1 cellular context compared by ENCODE assay signal in the genomic region with DNA sequence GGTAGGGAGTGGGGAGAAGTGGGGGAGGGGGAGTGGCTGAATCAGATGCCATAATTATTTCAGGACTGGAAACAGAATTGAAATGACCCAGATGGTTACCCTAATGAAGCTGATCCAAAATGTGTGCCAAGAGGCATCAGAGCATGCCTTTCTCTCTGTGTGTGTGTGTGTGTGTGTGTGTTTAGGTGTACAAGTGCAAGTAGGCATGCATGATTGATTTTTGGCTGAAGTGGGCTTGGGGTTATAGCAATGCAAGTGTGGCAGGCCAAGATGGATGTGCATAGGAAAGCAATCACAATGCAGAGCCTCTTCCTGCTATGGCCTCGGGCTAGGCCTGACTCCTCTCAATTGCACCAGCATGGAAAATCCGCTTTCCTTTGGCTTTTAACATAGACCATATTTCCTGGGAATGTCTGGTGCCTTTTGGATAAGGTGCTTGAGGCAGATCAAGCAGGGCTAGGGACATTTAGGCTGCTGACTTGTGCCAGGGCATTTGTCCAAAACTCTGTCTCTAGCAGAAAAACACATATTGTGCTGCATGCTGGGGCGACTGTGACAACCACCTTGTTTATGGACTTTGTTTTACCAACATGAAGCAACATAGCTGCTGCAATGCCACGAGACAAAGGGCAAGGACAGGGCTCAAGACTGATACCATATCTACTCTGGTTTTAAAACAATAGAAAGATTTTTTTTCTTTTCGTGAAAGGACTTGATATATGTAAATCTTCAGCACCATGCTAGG.
A peak's percentile ranks its signal among the peaks of the same experiment; 100 is the strongest.
TF ChIP-seq lines count a peak whose summit lies in the region.

No MANE protein-coding gene starts in this region.

TF ChIP-seq in HepG2, 621 proteins besides CTCF, POLR2A, EP300 and RAD21 (continued from another document):
- TF ChIP-seq, protein P1, sequence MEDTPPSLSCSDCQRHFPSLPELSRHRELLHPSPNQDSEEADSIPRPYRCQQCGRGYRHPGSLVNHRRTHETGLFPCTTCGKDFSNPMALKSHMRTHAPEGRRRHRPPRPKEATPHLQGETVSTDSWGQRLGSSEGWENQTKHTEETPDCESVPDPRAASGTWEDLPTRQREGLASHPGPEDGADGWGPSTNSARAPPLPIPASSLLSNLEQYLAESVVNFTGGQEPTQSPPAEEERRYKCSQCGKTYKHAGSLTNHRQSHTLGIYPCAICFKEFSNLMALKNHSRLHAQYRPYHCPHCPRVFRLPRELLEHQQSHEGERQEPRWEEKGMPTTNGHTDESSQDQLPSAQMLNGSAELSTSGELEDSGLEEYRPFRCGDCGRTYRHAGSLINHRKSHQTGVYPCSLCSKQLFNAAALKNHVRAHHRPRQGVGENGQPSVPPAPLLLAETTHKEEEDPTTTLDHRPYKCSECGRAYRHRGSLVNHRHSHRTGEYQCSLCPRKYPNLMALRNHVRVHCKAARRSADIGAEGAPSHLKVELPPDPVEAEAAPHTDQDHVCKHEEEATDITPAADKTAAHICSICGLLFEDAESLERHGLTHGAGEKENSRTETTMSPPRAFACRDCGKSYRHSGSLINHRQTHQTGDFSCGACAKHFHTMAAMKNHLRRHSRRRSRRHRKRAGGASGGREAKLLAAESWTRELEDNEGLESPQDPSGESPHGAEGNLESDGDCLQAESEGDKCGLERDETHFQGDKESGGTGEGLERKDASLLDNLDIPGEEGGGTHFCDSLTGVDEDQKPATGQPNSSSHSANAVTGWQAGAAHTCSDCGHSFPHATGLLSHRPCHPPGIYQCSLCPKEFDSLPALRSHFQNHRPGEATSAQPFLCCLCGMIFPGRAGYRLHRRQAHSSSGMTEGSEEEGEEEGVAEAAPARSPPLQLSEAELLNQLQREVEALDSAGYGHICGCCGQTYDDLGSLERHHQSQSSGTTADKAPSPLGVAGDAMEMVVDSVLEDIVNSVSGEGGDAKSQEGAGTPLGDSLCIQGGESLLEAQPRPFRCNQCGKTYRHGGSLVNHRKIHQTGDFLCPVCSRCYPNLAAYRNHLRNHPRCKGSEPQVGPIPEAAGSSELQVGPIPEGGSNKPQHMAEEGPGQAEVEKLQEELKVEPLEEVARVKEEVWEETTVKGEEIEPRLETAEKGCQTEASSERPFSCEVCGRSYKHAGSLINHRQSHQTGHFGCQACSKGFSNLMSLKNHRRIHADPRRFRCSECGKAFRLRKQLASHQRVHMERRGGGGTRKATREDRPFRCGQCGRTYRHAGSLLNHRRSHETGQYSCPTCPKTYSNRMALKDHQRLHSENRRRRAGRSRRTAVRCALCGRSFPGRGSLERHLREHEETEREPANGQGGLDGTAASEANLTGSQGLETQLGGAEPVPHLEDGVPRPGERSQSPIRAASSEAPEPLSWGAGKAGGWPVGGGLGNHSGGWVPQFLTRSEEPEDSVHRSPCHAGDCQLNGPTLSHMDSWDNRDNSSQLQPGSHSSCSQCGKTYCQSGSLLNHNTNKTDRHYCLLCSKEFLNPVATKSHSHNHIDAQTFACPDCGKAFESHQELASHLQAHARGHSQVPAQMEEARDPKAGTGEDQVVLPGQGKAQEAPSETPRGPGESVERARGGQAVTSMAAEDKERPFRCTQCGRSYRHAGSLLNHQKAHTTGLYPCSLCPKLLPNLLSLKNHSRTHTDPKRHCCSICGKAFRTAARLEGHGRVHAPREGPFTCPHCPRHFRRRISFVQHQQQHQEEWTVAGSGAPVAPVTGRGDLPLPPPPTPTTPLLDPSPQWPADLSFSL (CRISPR knock-in tag; IDR thresholded peaks at IDR 0.05), result no peak
- no peak for TF ChIP-seq MYNN (CRISPR knock-in tag; IDR thresholded peaks at IDR 0.05; ENCODE audit: low read depth)
- TF ChIP-seq ZNF20 (CRISPR knock-in tag; IDR thresholded peaks at IDR 0.05), result no peak
- TF ChIP-seq REXO4 (CRISPR knock-in tag; IDR thresholded peaks at IDR 0.05; ENCODE audit: borderline replicate concordance), result no peak
- peak; percentile 35; the same call in 1 of the 2 replicates for TF ChIP-seq SOX13 (IDR thresholded peaks at IDR 0.05)
- TF ChIP-seq SOX13 (CRISPR knock-in tag; conservative IDR thresholded peaks at IDR 0.05 in 1 of 2, IDR thresholded peaks at IDR 0.05 in 1 of 2), result peak in 1 of 2 experiments; percentile 69; a peak in 2 of 4 replicates
- TF ChIP-seq SOX5 (CRISPR knock-in tag; IDR thresholded peaks at IDR 0.05; ENCODE audit: borderline replicate concordance), result peak; percentile 75
- peak in 1 of 2 experiments; percentile 28; a peak in 1 of 4 replicates for TF ChIP-seq ATF4 (CRISPR knock-in tag; IDR thresholded peaks at IDR 0.05)
- peak; percentile 72 for TF ChIP-seq HNF4A (CRISPR knock-in tag; IDR thresholded peaks at IDR 0.05)
- TF ChIP-seq PAF1 (CRISPR knock-in tag; IDR thresholded peaks at IDR 0.05), result no peak
- peak; percentile 89 for TF ChIP-seq CEBPB (IDR thresholded peaks at IDR 0.05; ENCODE audit: borderline replicate concordance, low read depth, low read length)
- TF ChIP-seq NR2F1 (CRISPR knock-in tag; IDR thresholded peaks at IDR 0.05), result 0 out of 4 replicates have a peak, but pooled peaks of 1 of the 2 experiments have one; percentile 23
- TF ChIP-seq TBX3 (IDR thresholded peaks at IDR 0.05; ENCODE audit: borderline replicate concordance), result no peak
- TF ChIP-seq, protein P2, sequence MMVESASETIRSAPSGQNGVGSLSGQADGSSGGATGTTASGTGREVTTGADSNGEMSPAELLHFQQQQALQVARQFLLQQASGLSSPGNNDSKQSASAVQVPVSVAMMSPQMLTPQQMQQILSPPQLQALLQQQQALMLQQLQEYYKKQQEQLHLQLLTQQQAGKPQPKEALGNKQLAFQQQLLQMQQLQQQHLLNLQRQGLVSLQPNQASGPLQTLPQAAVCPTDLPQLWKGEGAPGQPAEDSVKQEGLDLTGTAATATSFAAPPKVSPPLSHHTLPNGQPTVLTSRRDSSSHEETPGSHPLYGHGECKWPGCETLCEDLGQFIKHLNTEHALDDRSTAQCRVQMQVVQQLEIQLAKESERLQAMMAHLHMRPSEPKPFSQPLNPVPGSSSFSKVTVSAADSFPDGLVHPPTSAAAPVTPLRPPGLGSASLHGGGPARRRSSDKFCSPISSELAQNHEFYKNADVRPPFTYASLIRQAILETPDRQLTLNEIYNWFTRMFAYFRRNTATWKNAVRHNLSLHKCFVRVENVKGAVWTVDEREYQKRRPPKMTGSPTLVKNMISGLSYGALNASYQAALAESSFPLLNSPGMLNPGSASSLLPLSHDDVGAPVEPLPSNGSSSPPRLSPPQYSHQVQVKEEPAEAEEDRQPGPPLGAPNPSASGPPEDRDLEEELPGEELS (CRISPR knock-in tag; IDR thresholded peaks at IDR 0.05), result peak; percentile 27; the same call in 1 of the 2 replicates
